28 cellular contexts compared by ENCODE assay signal in the genomic region with DNA sequence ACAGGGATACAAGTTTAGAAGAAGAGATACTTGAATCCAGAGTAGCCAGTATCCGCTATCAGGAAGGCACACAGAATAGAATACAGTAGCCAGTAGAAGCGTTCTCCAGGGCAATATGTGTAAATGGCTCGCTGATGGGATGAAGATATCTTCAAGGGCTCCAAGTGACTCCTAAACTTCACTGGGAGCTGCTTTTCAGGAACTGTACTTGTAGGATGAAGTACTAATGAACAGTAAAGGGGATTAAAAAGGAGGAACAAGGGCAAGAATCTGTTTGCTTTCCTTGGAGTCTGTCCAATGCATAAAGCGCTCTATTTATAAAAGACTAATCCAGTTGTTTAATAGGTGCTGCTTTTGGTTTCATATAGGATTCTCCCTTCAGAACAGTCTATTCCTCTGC.
"Had no signal": no experiment of that assay in that cellular context is flagged by ENCODE, and none has a peak within 500 bp of the region (broad histone marks: within the 10 kb centered on the region; RNA-seq: fewer than 3 reads in every experiment).

No MANE protein-coding gene starts in this region.

- H3K4me1 ChIP-seq: prostate gland had no signal

- DNase-seq: activated CD4-positive, alpha-beta memory T cell treated with anti-CD3 and anti-CD28 coated beads for 36 hours; activated CD4-positive, alpha-beta T cell treated with anti-CD3 and anti-CD28 coated beads, Interleukin-2, amount 10 ng/mL, durations not matched to agents 24 days and 14 days; activated CD4-positive, CD25-positive, alpha-beta regulatory T cell treated with anti-CD3 and anti-CD28 coated beads, Interleukin-2, amount 50 U/mL, for 72 hours; activated CD8-positive, alpha-beta memory T cell treated with anti-CD3 and anti-CD28 coated beads, Interleukin-2, amount 50 U/mL, for 4 hours; activated effector memory CD4-positive, alpha-beta T cell treated with anti-CD3 and anti-CD28 coated beads, Interleukin-2, amount 50 U/mL, for 16 hours; activated naive CD4-positive, alpha-beta T cell treated with anti-CD3 and anti-CD28 coated beads for 36 hours; activated naive CD8-positive, alpha-beta T cell treated with anti-CD3 and anti-CD28 coated beads, Interleukin-2, amount 10 ng/mL, durations not matched to agents 7 days and 5 days; activated T-cell treated with anti-CD3 and anti-CD28 coated beads, Interleukin-2, amount 50 U/mL, for 1 hour; brain microvascular endothelial cell; cortex of kidney; effector memory CD8-positive, alpha-beta T cell; erythroblast; head of caudate nucleus; hippocampal formation; mammary epithelial cell; naive B cell; nephron progenitor cell; ovary; retina; stimulated activated CD4-positive, alpha-beta T cell treated with anti-CD3 and anti-CD28 coated beads, Interleukin-15, amount 100 ng/mL, for 24 hours; stimulated activated CD4-positive, alpha-beta T cell treated with anti-CD3 and anti-CD28 coated beads, Interleukin-2, amount 100 ng/mL, for 24 hours; stimulated activated naive B cell treated with anti-CD40 and anti-IgM and Interleukin-4, amounts not matched to agents 10 μg/mL and 1 μg/mL and 100 μg/mL, for 72 hours; T-helper 9 cell; tibial artery had no signal

- H3K9me3 ChIP-seq: ascending aorta, ovary, prostate gland, suprapubic skin, tibial artery had no signal

- H3K27ac ChIP-seq: ascending aorta, brain microvascular endothelial cell, ovary, prostate gland, suprapubic skin, tibial artery had no signal

- H3K36me3 ChIP-seq: ascending aorta, brain microvascular endothelial cell, ovary, prostate gland, suprapubic skin, tibial artery had no signal

- ATAC-seq: effector memory CD8-positive, alpha-beta T cell; left lobe of liver; stimulated activated naive B cell treated with anti-CD40 and anti-IgM and Interleukin-4, amounts not matched to agents 10 μg/mL and 1 μg/mL and 100 μg/mL, for 72 hours had no signal

- H3K4me3 ChIP-seq: ascending aorta, ovary, prostate gland, suprapubic skin, tibial artery had no signal

- H3K27me3 ChIP-seq: ascending aorta, brain microvascular endothelial cell, ovary, suprapubic skin, tibial artery had no signal
